ENCODE assay signal across 13 cellular contexts in genomic region chr4:17619416-17620105, GRCh38. TPM values are rescaled to one million over a fixed set of nuclear protein-coding genes. Genes with fewer than 3 reads are reported as not detected.
DNase-seq lines count a peak whose midpoint lies in the region; ATAC-seq, FAIRE-seq and TF ChIP-seq lines count a peak whose summit lies in the region.
"Had no signal": no experiment of that assay in that cellular context is flagged by ENCODE, and none has a peak within 500 bp of the region (broad histone marks: within the 10 kb centered on the region; RNA-seq: fewer than 3 reads in every experiment).

No MANE protein-coding gene starts in this region.

- H3K79me2 ChIP-seq in astrocyte (ENCODE audit: insufficient read depth, low read length) = peaks cover 79% of the 10 kb centered on the region

- peaks cover 41 to 69% of the 10 kb centered on the region in 2 donors for H3K36me3 Mint-ChIP-seq in CD4-positive, alpha-beta memory T cell
- H3K36me3 Mint-ChIP-seq in astrocyte (ENCODE audit: low read depth, unreplicated experiment) = peaks cover 13% of the 10 kb centered on the region
- peaks cover 75% of the 10 kb centered on the region for H3K36me3 Mint-ChIP-seq in effector memory CD8-positive, alpha-beta T cell (ENCODE audit: insufficient read depth)

- peaks cover 36 to 54% (median 44%) of the 10 kb centered on the region in 4 donors for H3K4me1 Mint-ChIP-seq in CD4-positive, alpha-beta memory T cell
- H3K4me1 Mint-ChIP-seq in astrocyte (ENCODE audit: low read depth, unreplicated experiment) = peaks cover 25% of the 10 kb centered on the region
- H3K4me1 Mint-ChIP-seq in effector memory CD8-positive, alpha-beta T cell (ENCODE audit: low read depth in 2 of 2) = peaks cover 20 to 33% of the 10 kb centered on the region in 2 donors

- H3K4me2 ChIP-seq in astrocyte (ENCODE audit: low read length) = peak overlapping the region; percentile 29

- TF ChIP-seq CTCF in astrocyte (IDR thresholded peaks at IDR 0.05; ENCODE audit: insufficient read depth, low read depth, low read length) = no peak

- intact Hi-C loops in CD4-positive, alpha-beta memory T cell (cut with micrococcal nuclease) = no loop called here
- intact Hi-C loops in left ventricle myocardium superior (cut with micrococcal nuclease) = no loop called here

- peak overlapping the region; percentile 8 for H3K9ac ChIP-seq in astrocyte (ENCODE audit: low read length)

- peaks cover 60% of the 10 kb centered on the region for H3K36me3 ChIP-seq in CD4-positive, alpha-beta memory T cell (ENCODE audit: insufficient read depth, low read length)
- peaks cover 38% of the 10 kb centered on the region for H3K36me3 ChIP-seq in astrocyte (ENCODE audit: insufficient read depth, low read length)
- H3K36me3 ChIP-seq: breast epithelium had no signal

- H3K4me3 ChIP-seq in CD4-positive, alpha-beta memory T cell (ENCODE audit: low read length in 2 of 2) = no peak overlapping the region
- H3K4me3 ChIP-seq in astrocyte (ENCODE audit: insufficient read depth, low read depth, low read length) = no peak overlapping the region
- H3K4me3 ChIP-seq: breast epithelium, sigmoid colon had no signal

- no peak overlapping the region for H2AFZ ChIP-seq in astrocyte (ENCODE audit: low read depth, low read length)

- no peaks in the 10 kb centered on the region for H3K27me3 ChIP-seq in CD4-positive, alpha-beta memory T cell (ENCODE audit: insufficient read depth, low read length)
- no peaks in the 10 kb centered on the region for H3K27me3 ChIP-seq in astrocyte (ENCODE audit: insufficient read depth, low read length)
- H3K27me3 ChIP-seq: breast epithelium, sigmoid colon had no signal

- H3K27me3 Mint-ChIP-seq in CD4-positive, alpha-beta memory T cell = no peaks in the 10 kb centered on the region
- H3K27me3 Mint-ChIP-seq in astrocyte (ENCODE audit: low read depth, unreplicated experiment) = no peaks in the 10 kb centered on the region
- no peaks in the 10 kb centered on the region for H3K27me3 Mint-ChIP-seq in effector memory CD8-positive, alpha-beta T cell

- no peak for DNase-seq in CD4-positive, alpha-beta memory T cell
- peak; percentile 65 for DNase-seq in HCEC 1CT
- no peak for DNase-seq in astrocyte (ENCODE audit: low read depth)
- no peak for DNase-seq in left ventricle myocardium superior
- DNase-seq in retina = no peak
- no peak for DNase-seq in NCI-H1048 (lab: John Stamatoyannopoulos, UW)
- DNase-seq in effector memory CD8-positive, alpha-beta T cell = no peak
- DNase-seq: Caco-2, kidney, sigmoid colon had no signal

- H4K20me1 ChIP-seq in astrocyte (ENCODE audit: insufficient read depth, low read length) = peaks cover 76% of the 10 kb centered on the region

- POLR2A ChIA-PET in CD4-positive, alpha-beta memory T cell (lab: Charles Lee; ENCODE audit: partially characterized antibody) = no interaction called here

- peak overlapping the region in 3 of 8 donors; percentile 18 to 46 (median 31) for H3K4me3 Mint-ChIP-seq in CD4-positive, alpha-beta memory T cell
- H3K4me3 Mint-ChIP-seq in astrocyte (ENCODE audit: unreplicated experiment) = no peak overlapping the region
- H3K4me3 Mint-ChIP-seq in effector memory CD8-positive, alpha-beta T cell = peak overlapping the region in 1 of 2 donors; percentile 1

- no peaks in the 10 kb centered on the region for H3K9me3 ChIP-seq in CD4-positive, alpha-beta memory T cell (ENCODE audit: control insufficient read depth in 1 of 2, low read length in 2 of 2)
- H3K9me3 ChIP-seq in astrocyte (ENCODE audit: insufficient read depth, low read depth, low read length) = no peaks in the 10 kb centered on the region
- H3K9me3 ChIP-seq: breast epithelium, Caco-2, sigmoid colon had no signal

- CTCF ChIA-PET in CD4-positive, alpha-beta memory T cell (lab: Charles Lee; ENCODE audit: partially characterized antibody) = interaction anchor here (1.0 to 2.4 kb wide), 4 partner anchors 13 to 198 kb away, joined by 3 to 15 read pairs (median 3); no protein-coding TSS in a partner anchor

- H3K27ac Mint-ChIP-seq in CD4-positive, alpha-beta memory T cell = peak overlapping the region in 6 of 7 donors; percentile 10 to 85 (median 64)
- H3K27ac Mint-ChIP-seq in astrocyte (ENCODE audit: unreplicated experiment) = peak overlapping the region; percentile 60
- peak overlapping the region in 1 of 2 donors; percentile 64 for H3K27ac Mint-ChIP-seq in effector memory CD8-positive, alpha-beta T cell

- H3K27ac ChIP-seq in CD4-positive, alpha-beta memory T cell (ENCODE audit: low read depth, low read length) = no peak overlapping the region
- H3K27ac ChIP-seq in astrocyte (ENCODE audit: low read depth, low read length) = no peak overlapping the region
- H3K27ac ChIP-seq: breast epithelium, HL-60, sigmoid colon had no signal

- H3K4me1 ChIP-seq in CD4-positive, alpha-beta memory T cell (ENCODE audit: insufficient read depth, low read length) = peaks cover 51% of the 10 kb centered on the region
- peaks cover 18% of the 10 kb centered on the region for H3K4me1 ChIP-seq in astrocyte (ENCODE audit: insufficient read depth, low read length)
- H3K4me1 ChIP-seq: breast epithelium had no signal

- ATAC-seq in left ventricle myocardium superior = peak; percentile 57
- ATAC-seq in effector memory CD8-positive, alpha-beta T cell (replicated peaks) = no peak

- H3K9me3 Mint-ChIP-seq in CD4-positive, alpha-beta memory T cell = no peaks in the 10 kb centered on the region
- H3K9me3 Mint-ChIP-seq in astrocyte (ENCODE audit: unreplicated experiment) = no peaks in the 10 kb centered on the region
- no peaks in the 10 kb centered on the region for H3K9me3 Mint-ChIP-seq in effector memory CD8-positive, alpha-beta T cell

- FAIRE-seq in astrocyte (lab: Jason Lieb, UNC) = no peak
- FAIRE-seq: kidney, RCC 7860 had no signal

RNA-seq across cellular contexts. Expression of gene MED28, which starts 5.1 kb away (rescaled TPM):
- total RNA-seq in CD4-positive, alpha-beta memory T cell = 10 to 100 TPM; 85.4 to 87.0 TPM
- polyA plus RNA-seq in CD4-positive, alpha-beta memory T cell = 10 to 100 TPM; 44.2 to 47.8 TPM
- total RNA-seq in astrocyte (42.6 and 43.6 TPM in 2 replicates), left ventricle myocardium superior (23.4 TPM)

RNA-seq across cellular contexts. Expression of gene LAP3, which starts 42.6 kb away (rescaled TPM):
- 10 to 100 TPM; 25.6 to 27.6 TPM for total RNA-seq in CD4-positive, alpha-beta memory T cell
- polyA plus RNA-seq in CD4-positive, alpha-beta memory T cell = 10 to 100 TPM; 42.6 to 71.3 TPM
- total RNA-seq in astrocyte = 163 and 176 TPM in 2 replicates
- total RNA-seq in left ventricle myocardium superior = 55.6 TPM
